Comparison of ENCODE assay signal across 1 cellular context in genomic region chr9:35476596-35476995, GRCh38.
TF ChIP-seq lines count a peak whose summit lies in the region.

No MANE protein-coding gene starts in this region.

TF ChIP-seq in HepG2, 621 proteins besides CTCF, POLR2A, EP300 and RAD21:
- no peak for TF ChIP-seq ZNF512 (CRISPR knock-in tag; IDR thresholded peaks at IDR 0.05)
- no peak for TF ChIP-seq XBP1 (CRISPR knock-in tag; IDR thresholded peaks at IDR 0.05)
- TF ChIP-seq BCL6 (CRISPR knock-in tag; IDR thresholded peaks at IDR 0.05) = no peak
- TF ChIP-seq TFDP2 (CRISPR knock-in tag; IDR thresholded peaks at IDR 0.05) = no peak
